Comparison of ENCODE assay signal across 10 cellular contexts in genomic region chr1:95002657-95003432, GRCh38.
DNase-seq lines count a peak whose midpoint lies in the region; ATAC-seq and TF ChIP-seq lines count a peak whose summit lies in the region.
"Had no signal": no experiment of that assay in that cellular context is flagged by ENCODE, and none has a peak within 500 bp of the region (broad histone marks: within the 10 kb centered on the region; RNA-seq: fewer than 3 reads in every experiment).

No MANE protein-coding gene starts in this region.

- no peaks in the 10 kb centered on the region for H3K4me1 Mint-ChIP-seq in T-cell
- H3K4me1 Mint-ChIP-seq: natural killer cell had no signal

- H3K27me3 ChIP-seq in colonic mucosa (no peaks in the 10 kb centered on the region), mesendoderm (ENCODE audit: insufficient read depth, low read length, poor library complexity) (no peaks in the 10 kb centered on the region), uterus (no peaks in the 10 kb centered on the region)

- peak overlapping the region; percentile 45 for H2AK5ac ChIP-seq in mesendoderm (ENCODE audit: low read length)

- H3K4me3 Mint-ChIP-seq in T-cell, result no peak overlapping the region
- H3K4me3 Mint-ChIP-seq: activated T-cell treated with anti-CD3 and anti-CD28 coated beads, Interleukin-2, amount 50 U/mL, for 72 hours; natural killer cell had no signal

- no peak overlapping the region for H3K4me2 ChIP-seq in mesendoderm (ENCODE audit: low read length)

- intact Hi-C loops in colonic mucosa (cut with DNase I), result no loop called here
- intact Hi-C loops in uterus (cut with DNase I; ENCODE audit: low total_unique reads), result no loop called here

- ATAC-seq in T-cell (replicated peaks in 1 of 4), result no peak
- ATAC-seq: activated T-cell treated with anti-CD3 and anti-CD28 coated beads, Interleukin-2, amount 50 U/mL, for 72 hours; natural killer cell had no signal

- DNase-seq in NCI-H748 (lab: John Stamatoyannopoulos, UW; ENCODE audit: unreplicated experiment), result peak; percentile 17
- DNase-seq in NCI-H748 treated with DMSO at 0.1 percent for 48 hours (lab: John Stamatoyannopoulos, UW), result no peak
- no peak for DNase-seq in colonic mucosa
- peak; percentile 71 for DNase-seq in mesendoderm
- peak; percentile 67 to 87 for DNase-seq in uterus
- DNase-seq in kidney glomerular epithelial cell (lab: John Stamatoyannopoulos, UW), result no peak
- DNase-seq in T-cell, result no peak
- no peak for DNase-seq in COLO829 (ENCODE audit: low spot score)
- DNase-seq: activated T-cell treated with anti-CD3 and anti-CD28 coated beads, Interleukin-2, amount 50 U/mL, for 72 hours; natural killer cell had no signal

- H3K9me3 ChIP-seq in colonic mucosa, result no peaks in the 10 kb centered on the region
- no peaks in the 10 kb centered on the region for H3K9me3 ChIP-seq in uterus

- peak overlapping the region; percentile 84 for H3K56ac ChIP-seq in mesendoderm (ENCODE audit: low read length)

- TF ChIP-seq POLR2A in uterus (IDR thresholded peaks at IDR 0.05), result no peak

- POLR2A ChIA-PET in T-cell (lab: Charles Lee), result no interaction called here

- no peak for TF ChIP-seq CTCF in colonic mucosa (IDR thresholded peaks at IDR 0.05)
- peak in 2 of 4 experiments; percentile 2 to 14 for TF ChIP-seq CTCF in uterus (IDR thresholded peaks at IDR 0.05)

- no peaks in the 10 kb centered on the region for H3K4me1 ChIP-seq in colonic mucosa
- H3K4me1 ChIP-seq in mesendoderm (ENCODE audit: control insufficient read depth, low read depth, low read length), result peaks cover 10% of the 10 kb centered on the region
- H3K4me1 ChIP-seq in uterus, result peaks cover 0 to 6% of the 10 kb centered on the region in 2 donors

- H3K18ac ChIP-seq in mesendoderm (ENCODE audit: low read length), result peak overlapping the region; percentile 68

- H2BK120ac ChIP-seq in mesendoderm (ENCODE audit: low read depth, low read length), result no peak overlapping the region

- H3K79me1 ChIP-seq in mesendoderm (ENCODE audit: low read length), result no peaks in the 10 kb centered on the region

- H3K4me3 ChIP-seq in colonic mucosa (no peak overlapping the region), mesendoderm (ENCODE audit: low read length) (no peak overlapping the region), uterus (peak overlapping the region in 1 of 2 donors; percentile 4)

- H3K79me2 ChIP-seq in mesendoderm (ENCODE audit: control insufficient read depth, insufficient read depth, low read length), result no peaks in the 10 kb centered on the region

- H3K27me3 Mint-ChIP-seq in T-cell, result no peaks in the 10 kb centered on the region

- peaks cover 8% of the 10 kb centered on the region for H3K36me3 Mint-ChIP-seq in T-cell
- H3K36me3 Mint-ChIP-seq: natural killer cell had no signal

- WGBS in mesendoderm (ENCODE audit: extremely low coverage, insufficient coverage, low lambda C conversion rate), result no CpG with 5 or more reads among the region's 6 CpGs

- no peak overlapping the region for H3K23ac ChIP-seq in mesendoderm (ENCODE audit: low read length)

- H3K27ac ChIP-seq in colonic mucosa (peak overlapping the region; percentile 18), mesendoderm (ENCODE audit: low read depth, low read length) (no peak overlapping the region), uterus (peak overlapping the region; percentile 78 to 93)

- H2BK15ac ChIP-seq in mesendoderm (replicated peaks; ENCODE audit: low read depth), result peak overlapping the region; percentile 15

- H3K36me3 ChIP-seq in colonic mucosa (no peaks in the 10 kb centered on the region), mesendoderm (ENCODE audit: control insufficient read depth, insufficient read depth, low read length) (no peaks in the 10 kb centered on the region), uterus (no peaks in the 10 kb centered on the region)

- H3K9me3 Mint-ChIP-seq in T-cell, result no peaks in the 10 kb centered on the region
- H3K9me3 Mint-ChIP-seq: activated T-cell treated with anti-CD3 and anti-CD28 coated beads, Interleukin-2, amount 50 U/mL, for 72 hours; natural killer cell had no signal

- H4K8ac ChIP-seq in mesendoderm (ENCODE audit: low read depth, low read length), result no peak overlapping the region

- no peak overlapping the region for H3K4ac ChIP-seq in mesendoderm (ENCODE audit: low read depth, low read length)

- CTCF ChIA-PET in T-cell (lab: Charles Lee), result no interaction called here

- no peak overlapping the region for H4K5ac ChIP-seq in mesendoderm (ENCODE audit: low read length)

- peak overlapping the region; percentile 74 for H2BK5ac ChIP-seq in mesendoderm (ENCODE audit: low read length)

- H3K9ac ChIP-seq in colonic mucosa (ENCODE audit: low read depth in 2 of 2, low read length in 2 of 2) (no peak overlapping the region), mesendoderm (ENCODE audit: low read length) (peak overlapping the region; percentile 58)

- no peak overlapping the region for H3K27ac Mint-ChIP-seq in T-cell
- H3K27ac Mint-ChIP-seq: activated T-cell treated with anti-CD3 and anti-CD28 coated beads, Interleukin-2, amount 50 U/mL, for 72 hours; natural killer cell had no signal

Comparison
In these comparisons a context has a peak if more than half of its experiments do, and no peak if none do; other contexts are left out.
1. DNase-seq: peak in NCI-H748 (single experiment), mesendoderm (single experiment) and uterus (2 of 2); none in NCI-H748 treated with DMSO at 0.1 percent for 48 hours (single experiment), colonic mucosa (single experiment), kidney glomerular epithelial cell (single experiment), T-cell (0 of 34) and COLO829 (single experiment).